In genomic region chr11:119316729-119317591, GRCh38 we compare ENCODE assay signal across 8 cellular contexts. TPM values are rescaled to one million over a fixed set of nuclear protein-coding genes. Genes with fewer than 3 reads are reported as not detected.
DNase-seq lines count a peak whose midpoint lies in the region; ATAC-seq and TF ChIP-seq lines count a peak whose summit lies in the region.

Gene MCAM (minus strand): TSS chr11:119317130. CDS start chr11:119317101, 29 bp downstream.

- peak within 1 kb of the TSS; percentile 30 for H3K4me2 ChIP-seq in fibroblast of lung (ENCODE audit: extremely low read depth, insufficient read depth, low read length)

- ATAC-seq in T-cell (replicated peaks in 1 of 4) (peak in 1 of 4 experiments; percentile 5), natural killer cell (no peak), GM21367 (IDR thresholded peaks at IDR 0.05; ENCODE audit: unreplicated experiment) (no peak)
- peak in 1 of 2 donors; percentile 2 for ATAC-seq in naive thymus-derived CD8-positive, alpha-beta T cell

- no peaks in the 10 kb centered on the region for H3K36me3 Mint-ChIP-seq in T-cell
- H3K36me3 Mint-ChIP-seq in naive thymus-derived CD8-positive, alpha-beta T cell = no peaks in the 10 kb centered on the region
- H3K36me3 Mint-ChIP-seq in natural killer cell = no peaks in the 10 kb centered on the region
- peaks cover 0 to 8% of the 10 kb centered on the region in 2 donors for H3K36me3 Mint-ChIP-seq in CD14-positive monocyte

- no peaks in the 10 kb centered on the region; the same call in 1 of the 2 replicates for H3K9me3 ChIP-seq in AG04450 (ENCODE audit: control insufficient read depth, insufficient read depth, low read length)
- no peaks in the 10 kb centered on the region for H3K9me3 ChIP-seq in fibroblast of lung (ENCODE audit: control insufficient read depth, insufficient read depth, low read depth, low read length)

- H2AFZ ChIP-seq in fibroblast of lung (ENCODE audit: low read length) = no peak within 1 kb of the TSS

- H3K4me1 ChIP-seq in fibroblast of lung (ENCODE audit: control insufficient read depth, extremely low read depth, insufficient read depth, low read length) = peaks cover 20% of the 10 kb centered on the region

- H3K79me2 ChIP-seq in fibroblast of lung (ENCODE audit: control insufficient read depth, insufficient read depth, low read length) = no peaks in the 10 kb centered on the region

- CTCF ChIA-PET in AG04450 (lab: Charles Lee) = interaction anchor here (1.3 to 8.8 kb wide), 4 partner anchors 22 to 158 kb away, joined by 4 to 161 read pairs (median 4); partner anchors contain the start of gene C1QTNF5
- CTCF ChIA-PET in T-cell (lab: Charles Lee) = no interaction called here

- POLR2A ChIA-PET in AG04450 (lab: Yijun Ruan, JAX) = interaction anchor here (0.6 to 2.6 kb wide), 9 partner anchors 9 to 261 kb away, joined by 3 to 32 read pairs (median 4); partner anchors contain the start of genes DPAGT1, HINFP and RNF26
- POLR2A ChIA-PET in T-cell (lab: Charles Lee) = interaction anchor here in 1 of 2 donors (0.5 kb wide), 1 partner anchor 11 kb away, joined by 3 read pairs; no protein-coding TSS in a partner anchor
- POLR2A ChIA-PET in naive thymus-derived CD8-positive, alpha-beta T cell (lab: Charles Lee) = interaction anchor here (1.1 to 11.7 kb wide), 3 partner anchors 7 to 105 kb away, joined by 3 to 138 read pairs (median 7); no protein-coding TSS in a partner anchor

- peak within 1 kb of the TSS; percentile 47 to 80 (median 70) for H3K4me3 Mint-ChIP-seq in T-cell
- peak within 1 kb of the TSS; percentile 67 to 83 (median 80) for H3K4me3 Mint-ChIP-seq in naive thymus-derived CD8-positive, alpha-beta T cell
- H3K4me3 Mint-ChIP-seq in natural killer cell = no peak within 1 kb of the TSS
- H3K4me3 Mint-ChIP-seq in CD14-positive monocyte = peak within 1 kb of the TSS in 1 of 2 donors; percentile 83

- no peaks in the 10 kb centered on the region for H4K20me1 ChIP-seq in fibroblast of lung (ENCODE audit: control insufficient read depth, extremely low read depth, insufficient read depth, low read length)

- DNase-seq in AG04450 (ENCODE audit: low read depth, low spot score) (no peak), H7 (peak; percentile 95), T-cell (no peak), fibroblast of lung (ENCODE audit: low read depth in 2 of 2) (peak; percentile 33 to 53), natural killer cell (no peak), CD14-positive monocyte (ENCODE audit: low spot score) (no peak)
- DNase-seq in naive thymus-derived CD8-positive, alpha-beta T cell = peak in 1 of 10 donors; percentile 27

- TF ChIP-seq CTCF in AG04450 (IDR thresholded peaks at IDR 0.05; ENCODE audit: low read depth, low read length) = no peak
- TF ChIP-seq CTCF in fibroblast of lung (conservative IDR thresholded peaks at IDR 0.05 in 1 of 2, IDR thresholded peaks at IDR 0.05 in 1 of 2; ENCODE audit: low read depth in 1 of 2, low read length in 2 of 2) = no peak
- no peak for TF ChIP-seq CTCF in natural killer cell (IDR thresholded peaks at IDR 0.05)
- no peak for TF ChIP-seq CTCF in CD14-positive monocyte (IDR thresholded peaks at IDR 0.05)

- peak within 1 kb of the TSS; percentile 36 for H3K9ac ChIP-seq in fibroblast of lung (ENCODE audit: insufficient read depth, low read length)

- intact Hi-C loops in natural killer cell (cut with micrococcal nuclease) = no loop called here
- intact Hi-C loops in CD14-positive monocyte (cut with micrococcal nuclease) = no loop called here

- peak within 1 kb of the TSS; percentile 87 for H3K27ac ChIP-seq in AG04450 (ENCODE audit: low read depth, low read length)
- H3K27ac ChIP-seq in fibroblast of lung (ENCODE audit: insufficient read depth, low read length) = no peak within 1 kb of the TSS

- H3K27me3 Mint-ChIP-seq in T-cell = peaks cover 5 to 28% of the 10 kb centered on the region in 2 donors
- peaks cover 1 to 24% (median 9%) of the 10 kb centered on the region in 5 donors for H3K27me3 Mint-ChIP-seq in naive thymus-derived CD8-positive, alpha-beta T cell
- peaks cover 18 to 27% of the 10 kb centered on the region in 2 donors for H3K27me3 Mint-ChIP-seq in natural killer cell (ENCODE audit: low read depth in 2 of 2)
- peaks cover 75 to 90% (median 79%) of the 10 kb centered on the region in 3 donors for H3K27me3 Mint-ChIP-seq in CD14-positive monocyte (ENCODE audit: low read depth in 3 of 3)

- peaks cover 23 to 48% (median 26%) of the 10 kb centered on the region in 3 donors for H3K4me1 Mint-ChIP-seq in T-cell
- peaks cover 10 to 34% (median 34%) of the 10 kb centered on the region in 4 donors for H3K4me1 Mint-ChIP-seq in naive thymus-derived CD8-positive, alpha-beta T cell
- H3K4me1 Mint-ChIP-seq in natural killer cell = peaks cover 0 to 30% of the 10 kb centered on the region in 2 donors
- peaks cover 28% of the 10 kb centered on the region for H3K4me1 Mint-ChIP-seq in CD14-positive monocyte

- H3K9me3 Mint-ChIP-seq in T-cell (no peaks in the 10 kb centered on the region), natural killer cell (no peaks in the 10 kb centered on the region), CD14-positive monocyte (peaks cover 0 to 8% (median 2%) of the 10 kb centered on the region in 7 donors)
- no peaks in the 10 kb centered on the region for H3K9me3 Mint-ChIP-seq in naive thymus-derived CD8-positive, alpha-beta T cell

- no peak within 1 kb of the TSS for H3K27ac Mint-ChIP-seq in T-cell
- peak within 1 kb of the TSS in 4 of 10 donors; percentile 11 to 81 (median 55) for H3K27ac Mint-ChIP-seq in naive thymus-derived CD8-positive, alpha-beta T cell
- H3K27ac Mint-ChIP-seq in natural killer cell = no peak within 1 kb of the TSS
- H3K27ac Mint-ChIP-seq in CD14-positive monocyte = peak within 1 kb of the TSS in 1 of 7 donors; percentile 3

- no peaks in the 10 kb centered on the region for H3K27me3 ChIP-seq in AG04450 (ENCODE audit: control insufficient read depth, insufficient read depth, low read length)
- peaks cover 13% of the 10 kb centered on the region for H3K27me3 ChIP-seq in H7 (ENCODE audit: control insufficient read depth, insufficient read depth, low read length)
- peaks cover 8% of the 10 kb centered on the region for H3K27me3 ChIP-seq in fibroblast of lung (ENCODE audit: control insufficient read depth, insufficient read depth, low read length)

- H3K36me3 ChIP-seq in H7 (replicated peaks; ENCODE audit: control insufficient read depth, insufficient read depth, low read length) (peaks cover 4% of the 10 kb centered on the region), fibroblast of lung (ENCODE audit: control insufficient read depth, insufficient read depth, low read length) (no peaks in the 10 kb centered on the region)

- peak within 1 kb of the TSS; percentile 71 for H3K4me3 ChIP-seq in AG04450 (ENCODE audit: low read depth, low read length)
- H3K4me3 ChIP-seq in H7 (ENCODE audit: insufficient read depth, low read depth, low read length) = peak within 1 kb of the TSS; percentile 75
- H3K4me3 ChIP-seq in fibroblast of lung (replicated peaks in 1 of 4; ENCODE audit: control extremely low read depth in 1 of 4, insufficient read depth in 1 of 4, low read depth in 3 of 4, low read length in 4 of 4) = peak within 1 kb of the TSS; percentile 25 to 53 (median 42)

RNA-seq across cellular contexts. Expression of gene MCAM, which starts in this region (rescaled TPM):
- polyA plus RNA-seq in AG04450 (2011; rRNA removed) (41.9 and 53.4 TPM in 2 replicates), fibroblast of lung (8.1 and 26.3 TPM in 2 replicates), CD14-positive monocyte (not detected)
- polyA minus RNA-seq in AG04450 (2011; rRNA and poly(A)+ RNA removed) = 33.6 and 38.8 TPM in 2 replicates
- total RNA-seq in H7 (2014; rRNA removed; shearing (Covaris generic)) = 45.5 and 59.3 TPM in 2 replicates
- total RNA-seq in T-cell (10 to 100 TPM in 1 of 5 donors, 1 to 10 TPM in 1, under 1 TPM in 3; 0.50 to 10.2 (median 0.76) TPM), fibroblast of lung (3.9 and 4.8 TPM in 2 replicates), natural killer cell (1 to 10 TPM in 1 of 3 donors, under 1 TPM in 2; 0.11 to 2.0 (median 0.19) TPM)
- polyA plus RNA-seq in fibroblast of lung (2012) = 7.7 and 23.8 TPM in 2 replicates
- 7.4 and 15.7 TPM in 2 replicates for polyA minus RNA-seq in fibroblast of lung (ENCODE audit: low replicate concordance)
- total RNA-seq in naive thymus-derived CD8-positive, alpha-beta T cell = under 1 TPM; 0.33 to 0.55 TPM
- polyA plus RNA-seq in naive thymus-derived CD8-positive, alpha-beta T cell = 1 to 10 TPM in 1 of 3 donors, under 1 TPM in 2; 0.35 to 1.2 (median 0.65) TPM

Comparison
In these comparisons a context has a peak if more than half of its experiments do, and no peak if none do; other contexts are left out.
1. DNase-seq: peak in H7 (single experiment) and fibroblast of lung (2 of 2); none in AG04450 (single experiment), T-cell (0 of 34), natural killer cell (single experiment) and CD14-positive monocyte (single experiment).
2. Peak in every context shown above with its lines, with median percentiles within 50 percentile points of each other: H3K4me3 ChIP-seq.